Comparison of ENCODE assay signal across 8 cellular contexts in genomic region chr7:98836811-98837631, GRCh38. TPM values are rescaled to one million over a fixed set of nuclear protein-coding genes. Genes with fewer than 3 reads are reported as not detected.
DNase-seq lines count a peak whose midpoint lies in the region; ATAC-seq, FAIRE-seq and TF ChIP-seq lines count a peak whose summit lies in the region.

No MANE protein-coding gene starts in this region.

- no peaks in the 10 kb centered on the region for H3K27me3 ChIP-seq in bronchial epithelial cell (ENCODE audit: control insufficient read depth, insufficient read depth, low read length)
- no peaks in the 10 kb centered on the region for H3K27me3 ChIP-seq in neuronal stem cell (ENCODE audit: control insufficient read depth in 3 of 3, insufficient read depth in 3 of 3, low read depth in 1 of 3, low read length in 3 of 3)

- ATAC-seq in GM18519 (IDR thresholded peaks at IDR 0.05; ENCODE audit: low FRiP score, unreplicated experiment) (no peak), HG02870 (IDR thresholded peaks at IDR 0.05; ENCODE audit: unreplicated experiment) (no peak), GM18511 (IDR thresholded peaks at IDR 0.05; ENCODE audit: unreplicated experiment) (no peak)

- no peak overlapping the region for H3K18ac ChIP-seq in neuronal stem cell (ENCODE audit: low read length)

- H3K9me3 ChIP-seq in neuronal stem cell (replicated peaks in 1 of 2; ENCODE audit: control insufficient read depth in 2 of 2, insufficient read depth in 1 of 2, low read depth in 1 of 2, low read length in 2 of 2): no peaks in the 10 kb centered on the region

- H3K79me1 ChIP-seq in neuronal stem cell (ENCODE audit: low read depth, low read length): no peaks in the 10 kb centered on the region

- DNase-seq in D341Med (ENCODE audit: low spot score): peak; percentile 78
- DNase-seq in HEK293T (ENCODE audit: extremely low spot score): peak; percentile 71
- peak; percentile 14 for DNase-seq in NCI-H526 treated with DMSO at 0.1 percent for 48 hours (lab: John Stamatoyannopoulos, UW)
- peak; percentile 23 for DNase-seq in bronchial epithelial cell (ENCODE audit: low read depth)
- peak; percentile 50 for DNase-seq in neuronal stem cell (ENCODE audit: low spot score)

- H2BK15ac ChIP-seq in neuronal stem cell (ENCODE audit: low read length): no peak overlapping the region

- H3K4ac ChIP-seq in neuronal stem cell (ENCODE audit: low read length): no peak overlapping the region

- H4K8ac ChIP-seq in neuronal stem cell (ENCODE audit: low read depth, low read length): no peak overlapping the region

- no peak overlapping the region for H3K23ac ChIP-seq in neuronal stem cell (ENCODE audit: low read depth, low read length, poor library complexity)

- no peaks in the 10 kb centered on the region for H3K36me3 ChIP-seq in bronchial epithelial cell (ENCODE audit: control insufficient read depth, insufficient read depth, low read length)
- H3K36me3 ChIP-seq in neuronal stem cell (replicated peaks in 1 of 2; ENCODE audit: control insufficient read depth in 2 of 2, insufficient read depth in 2 of 2, low read length in 2 of 2): no peaks in the 10 kb centered on the region

- H3K4me1 ChIP-seq in neuronal stem cell (ENCODE audit: control insufficient read depth in 2 of 2, insufficient read depth in 1 of 2, low read depth in 1 of 2, low read length in 2 of 2): peaks cover 0 to 1% of the 10 kb centered on the region in 2 donors

- H3K4me2 ChIP-seq in neuronal stem cell (ENCODE audit: insufficient read depth, low read length, poor library complexity, severe bottlenecking): no peak overlapping the region

- POLR2A ChIA-PET in HEK293T (lab: Yijun Ruan, JAX): no interaction called here

- FAIRE-seq in bronchial epithelial cell (lab: Jason Lieb, UNC): no peak

- H3K14ac ChIP-seq in neuronal stem cell (ENCODE audit: low read length): no peak overlapping the region

- WGBS in neuronal stem cell (ENCODE audit: extremely low coverage in 2 of 2, insufficient read length in 2 of 2, insufficient replicate concordance in 1 of 2), 2 donors: no CpG with 5 or more reads among the region's 10 CpGs

- peak; percentile 72 for TF ChIP-seq CTCF in bronchial epithelial cell (IDR thresholded peaks at IDR 0.05; ENCODE audit: insufficient read depth, low read length, severe bottlenecking)

- H2AFZ ChIP-seq in neuronal stem cell (ENCODE audit: low read length): peak overlapping the region; percentile 27

- no peak overlapping the region for H2AK5ac ChIP-seq in neuronal stem cell (ENCODE audit: low read depth, low read length)

- CTCF ChIA-PET in HEK293T (lab: Yijun Ruan, JAX): interaction anchor here (0.6 to 1.8 kb wide), 8 partner anchors 12 to 435 kb away, joined by 3 to 9 read pairs (median 4); partner anchors contain the start of gene BAIAP2L1

- no peak overlapping the region for H2BK120ac ChIP-seq in neuronal stem cell (ENCODE audit: low read depth, low read length)

- H4K91ac ChIP-seq in neuronal stem cell (ENCODE audit: low read depth, low read length, poor library complexity): no peak overlapping the region

- no peak overlapping the region for H2BK12ac ChIP-seq in neuronal stem cell (ENCODE audit: low read length)

- H3K27ac ChIP-seq in neuronal stem cell (replicated peaks; ENCODE audit: low read length): no peak overlapping the region

- no peak overlapping the region for H3K9ac ChIP-seq in neuronal stem cell (ENCODE audit: low read depth, low read length, poor library complexity)

- H3K4me3 ChIP-seq in bronchial epithelial cell (ENCODE audit: low read depth, low read length) (no peak overlapping the region), neuronal stem cell (ENCODE audit: low read length in 2 of 2) (no peak overlapping the region)

- H2BK5ac ChIP-seq in neuronal stem cell (ENCODE audit: low read length): no peak overlapping the region

TF ChIP-seq in HEK293T, 16 proteins besides CTCF, POLR2A, EP300 and RAD21:
- no peak for TF ChIP-seq SP1 (IDR thresholded peaks at IDR 0.05)
- no peak for TF ChIP-seq ELF4 (IDR thresholded peaks at IDR 0.05)
- TF ChIP-seq TARDBP (IDR thresholded peaks at IDR 0.05): no peak
- no peak for TF ChIP-seq FOXA1 (IDR thresholded peaks at IDR 0.05)
- TF ChIP-seq FOXK2 (IDR thresholded peaks at IDR 0.05): no peak
- no peak for TF ChIP-seq L3MBTL2 (conservative IDR thresholded peaks at IDR 0.05)
- TF ChIP-seq ARNT (IDR thresholded peaks at IDR 0.05): no peak
- peak; percentile 30; the same call in 1 of the 2 replicates for TF ChIP-seq CTBP1 (IDR thresholded peaks at IDR 0.05; ENCODE audit: borderline replicate concordance)
- peak; percentile 59 for TF ChIP-seq PKNOX1 (IDR thresholded peaks at IDR 0.05)

RNA-seq across cellular contexts. Expression of gene TMEM130, which starts 32.8 kb away (rescaled TPM):
- total RNA-seq in bronchial epithelial cell: not detected in 2 replicates
- polyA plus RNA-seq in neuronal stem cell (2013, experiment 1 of 2): 6.8 TPM
- polyA plus RNA-seq in neuronal stem cell (2013, experiment 2 of 2): 7.0 TPM

RNA-seq across cellular contexts. Expression of gene TRRAP, which starts 41.3 kb away (rescaled TPM):
- total RNA-seq in bronchial epithelial cell: 8.2 and 9.2 TPM in 2 replicates
- polyA plus RNA-seq in neuronal stem cell (2013, experiment 1 of 2): 11.5 TPM
- 11.9 TPM for polyA plus RNA-seq in neuronal stem cell (2013, experiment 2 of 2)

Comparison
In these comparisons a context has a peak if more than half of its experiments do, and no peak if none do; other contexts are left out.
1. DNase-seq: peak in every context shown above with its lines; median percentile 78 in D341Med; 71 in HEK293T; 50 in neuronal stem cell; 23 in bronchial epithelial cell; 14 in NCI-H526 treated with DMSO at 0.1 percent for 48 hours.